8 cellular contexts compared by ENCODE assay signal in genomic region chr7:908919-909357, GRCh38. TPM values are rescaled to one million over a fixed set of nuclear protein-coding genes. Genes with fewer than 3 reads are reported as not detected.
DNase-seq lines count a peak whose midpoint lies in the region; ATAC-seq and TF ChIP-seq lines count a peak whose summit lies in the region.
"Not testable (repeated sequence)": the region's sequence is repeated elsewhere in the genome, so short reads cannot be mapped to it uniquely, and the experiment has no call there.

No MANE protein-coding gene starts in this region.

- H3K36me3 Mint-ChIP-seq in MCF 10A (ENCODE audit: insufficient read depth, unreplicated experiment): not testable (repeated sequence)

- peaks cover 11% of the 10 kb centered on the region for H3K4me1 Mint-ChIP-seq in MCF 10A (ENCODE audit: insufficient read depth, unreplicated experiment)

- not testable (repeated sequence) for BruUV-seq in MCF 10A (replicated peaks; lab: Mats Ljungman, UMichigan)

- peak; percentile 27 for DNase-seq in NCI-H2196 (lab: John Stamatoyannopoulos, UW; ENCODE audit: unreplicated experiment)
- peak; percentile 53 to 57 for DNase-seq in activated CD4-positive, alpha-beta T cell treated with anti-CD3 and anti-CD28 coated beads for 24 hours (ENCODE audit: low read depth in 2 of 2)
- DNase-seq in MCF 10A (ENCODE audit: unreplicated experiment): peak; percentile 49
- not testable (repeated sequence) for DNase-seq in gastrocnemius medialis

- intact Hi-C loops in MCF 10A (cut with micrococcal nuclease): loop anchor here (2.0 kb wide), 2 partner anchors 46 to 268 kb away; partner anchors contain the start of gene ADAP1
- intact Hi-C loops in gastrocnemius medialis (cut with DNase I; ENCODE audit: low total_unique reads): not testable (repeated sequence)

- H3K27me3 ChIP-seq in iPS-18a (ENCODE audit: control insufficient read depth, insufficient read depth, low read length) (peaks cover 44% of the 10 kb centered on the region), gastrocnemius medialis (peaks cover 6 to 19% (median 11%) of the 10 kb centered on the region in 3 donors)

- H3K4me3 Mint-ChIP-seq in MCF 10A (ENCODE audit: unreplicated experiment): peak overlapping the region; percentile 36

- H3K9me3 ChIP-seq in iPS-18a (ENCODE audit: control insufficient read depth, low read depth, low read length); gastrocnemius medialis: not testable (repeated sequence)

- H3K27ac ChIP-seq in 22Rv1; iPS-18a (ENCODE audit: low read length); gastrocnemius medialis: not testable (repeated sequence)

- CTCF ChIA-PET in MCF 10A (lab: Yijun Ruan, JAX): interaction anchor here (0.6 to 1.3 kb wide), 7 partner anchors 15 to 504 kb away, joined by 3 to 6 read pairs (median 4); no protein-coding TSS in a partner anchor

- TF ChIP-seq CTCF in 22Rv1 (IDR thresholded peaks at IDR 0.05) (peak; percentile 96), MCF 10A (IDR thresholded peaks at IDR 0.05; ENCODE audit: unreplicated experiment) (peak; percentile 89), gastrocnemius medialis (IDR thresholded peaks at IDR 0.05 in 4 of 5, conservative IDR thresholded peaks at IDR 0.05 in 1 of 5) (peak; percentile 26 to 76 (median 64))

- not testable (repeated sequence) for H3K9me3 Mint-ChIP-seq in MCF 10A (ENCODE audit: unreplicated experiment)

- not testable (repeated sequence) for H3K4me1 ChIP-seq in iPS-18a (ENCODE audit: control insufficient read depth, low read depth, low read length); gastrocnemius medialis

- POLR2A ChIA-PET in MCF 10A (lab: Yijun Ruan, JAX): not testable (repeated sequence)

- in situ Hi-C loops in gastrocnemius medialis (cut with MboI; ENCODE audit: low sequenced_read_pairs in 4 of 4): not testable (repeated sequence)

- not testable (repeated sequence) for H3K36me3 ChIP-seq in iPS-18a (ENCODE audit: control insufficient read depth, low read depth, low read length); gastrocnemius medialis

- H3K4me3 ChIP-seq in iPS-18a (ENCODE audit: low read length) (peak overlapping the region; percentile 40), gastrocnemius medialis (peak overlapping the region in 2 of 4 donors; percentile 26 to 34)

- H3K9ac ChIP-seq in iPS-18a (ENCODE audit: low read length): not testable (repeated sequence)

- not testable (repeated sequence) for H3K27ac Mint-ChIP-seq in MCF 10A (ENCODE audit: low read depth, unreplicated experiment)

- TF ChIP-seq POLR2A in gastrocnemius medialis (IDR thresholded peaks at IDR 0.05): not testable (repeated sequence)

- ATAC-seq in GM18502 (IDR thresholded peaks at IDR 0.05; ENCODE audit: poor library complexity, unreplicated experiment) (peak; percentile 66), HG02970 (IDR thresholded peaks at IDR 0.05; ENCODE audit: low FRiP score, unreplicated experiment) (peak; percentile 40), gastrocnemius medialis (peak; percentile 35 to 54)

- H3K27me3 Mint-ChIP-seq in MCF 10A (ENCODE audit: insufficient read depth, unreplicated experiment): peaks cover 19% of the 10 kb centered on the region

RNA-seq across cellular contexts. Expression of gene GET4, which starts 32.6 kb away (rescaled TPM):
- total RNA-seq in MCF 10A (2022) (32.6 and 43.9 TPM in 2 replicates), gastrocnemius medialis (10 to 100 TPM; 24.6 to 40.8 (median 30.0) TPM)

RNA-seq across cellular contexts. Expression of gene ADAP1, which starts 45.5 kb away (rescaled TPM):
- 7.0 and 10.5 TPM in 2 replicates for total RNA-seq in MCF 10A (2022)
- total RNA-seq in gastrocnemius medialis: 1 to 10 TPM in 2 of 4 donors, under 1 TPM in 2; 0.71 to 5.0 (median 1.1) TPM
